ENCODE assay signal across 8 cellular contexts in genomic region chr10:22324893-22325271, GRCh38. TPM values are rescaled to one million over a fixed set of nuclear protein-coding genes. Genes with fewer than 3 reads are reported as not detected.
DNase-seq lines count a peak whose midpoint lies in the region; ATAC-seq and TF ChIP-seq lines count a peak whose summit lies in the region.

No MANE protein-coding gene starts in this region.

- peak overlapping the region; percentile 89 to 94 for H3K4me3 Mint-ChIP-seq in activated T-cell treated with anti-CD3 and anti-CD28 coated beads, Interleukin-2, amount 50 U/mL, for 72 hours

- ATAC-seq in activated T-cell treated with anti-CD3 and anti-CD28 coated beads, Interleukin-2, amount 50 U/mL, for 72 hours (replicated peaks in 1 of 2), result no peak
- ATAC-seq in lower lobe of right lung, result no peak

- intact Hi-C loops in ascending aorta (cut with DNase I) (loop anchor here (1.0 to 10.0 kb wide), 5 partner anchors 10 to 1112 kb away; partner anchors contain the start of genes MSRB2, OTUD1 and SKIDA1), lower lobe of right lung (cut with DNase I) (no loop called here), tibial artery (cut with DNase I; ENCODE audit: low total_unique reads) (no loop called here)

- H3K4me1 ChIP-seq in ascending aorta, result peaks cover 8 to 21% of the 10 kb centered on the region in 2 donors
- H3K4me1 ChIP-seq in lower lobe of right lung, result peaks cover 43% of the 10 kb centered on the region
- peaks cover 0 to 43% (median 28%) of the 10 kb centered on the region in 4 donors for H3K4me1 ChIP-seq in tibial artery

- H3K27ac ChIP-seq in ascending aorta, result peak overlapping the region in 1 of 2 donors; percentile 73
- no peak overlapping the region for H3K27ac ChIP-seq in lower lobe of right lung
- peak overlapping the region; percentile 52 to 67 for H3K27ac ChIP-seq in tibial artery

- H3K9me3 Mint-ChIP-seq in activated T-cell treated with anti-CD3 and anti-CD28 coated beads, Interleukin-2, amount 50 U/mL, for 72 hours, result no peaks in the 10 kb centered on the region

- H3K4me1 Mint-ChIP-seq in activated T-cell treated with anti-CD3 and anti-CD28 coated beads, Interleukin-2, amount 50 U/mL, for 72 hours (ENCODE audit: low read depth), result peaks cover 47% of the 10 kb centered on the region

- H3K36me3 Mint-ChIP-seq in activated T-cell treated with anti-CD3 and anti-CD28 coated beads, Interleukin-2, amount 50 U/mL, for 72 hours (ENCODE audit: insufficient read depth in 2 of 2), result peaks cover 19 to 30% of the 10 kb centered on the region in 2 donors

- DNase-seq in activated T-cell treated with anti-CD3 and anti-CD28 coated beads, Interleukin-2, amount 50 U/mL, for 72 hours, result no peak
- DNase-seq in activated T-cell treated with anti-CD3 and anti-CD28 coated beads for 4 hours (no peak), ascending aorta (ENCODE audit: low spot score in 2 of 2) (no peak), lower lobe of right lung (no peak), tibial artery (no peak), A172 (ENCODE audit: low spot score) (no peak), NCI-H446 (lab: John Stamatoyannopoulos, UW) (no peak), GF-D8 (lab: John Stamatoyannopoulos, UW) (no peak)

- no peaks in the 10 kb centered on the region for H3K9me3 ChIP-seq in ascending aorta
- no peaks in the 10 kb centered on the region for H3K9me3 ChIP-seq in lower lobe of right lung
- H3K9me3 ChIP-seq in tibial artery, result no peaks in the 10 kb centered on the region

- H3K27me3 ChIP-seq in ascending aorta, result no peaks in the 10 kb centered on the region
- H3K27me3 ChIP-seq in lower lobe of right lung (ENCODE audit: low read depth), result peaks cover 9% of the 10 kb centered on the region
- H3K27me3 ChIP-seq in tibial artery, result peaks cover 0 to 4% of the 10 kb centered on the region in 2 donors

- peak overlapping the region; percentile 72 for H3K27ac Mint-ChIP-seq in activated T-cell treated with anti-CD3 and anti-CD28 coated beads, Interleukin-2, amount 50 U/mL, for 72 hours

- TF ChIP-seq CTCF in ascending aorta (IDR thresholded peaks at IDR 0.05), result no peak
- TF ChIP-seq CTCF in lower lobe of right lung (IDR thresholded peaks at IDR 0.05), result no peak
- TF ChIP-seq CTCF in tibial artery (IDR thresholded peaks at IDR 0.05), result no peak

- H3K4me3 ChIP-seq in ascending aorta, result peak overlapping the region; percentile 46 to 85
- peak overlapping the region; percentile 64 for H3K4me3 ChIP-seq in lower lobe of right lung
- peak overlapping the region; percentile 53 to 56 for H3K4me3 ChIP-seq in tibial artery

- H3K36me3 ChIP-seq in ascending aorta (peaks cover 16 to 24% of the 10 kb centered on the region in 2 donors), lower lobe of right lung (peaks cover 33% of the 10 kb centered on the region), tibial artery (peaks cover 16 to 27% (median 16%) of the 10 kb centered on the region in 3 donors)

- H3K27me3 Mint-ChIP-seq in activated T-cell treated with anti-CD3 and anti-CD28 coated beads, Interleukin-2, amount 50 U/mL, for 72 hours (ENCODE audit: low read depth), result peaks cover 33% of the 10 kb centered on the region

RNA-seq across cellular contexts. Expression of gene BMI1, which starts 4.0 kb away (rescaled TPM):
- 10 to 100 TPM; 83.4 to 87.5 TPM for total RNA-seq in activated T-cell treated with anti-CD3 and anti-CD28 coated beads, Interleukin-2, amount 50 U/mL, for 72 hours
- total RNA-seq in ascending aorta, result 50.1 TPM
- total RNA-seq in lower lobe of right lung, result 48.4 TPM
- total RNA-seq in A172 (2014; rRNA removed; shearing (Covaris generic)), result 116 and 120 TPM in 2 replicates

RNA-seq across cellular contexts. Expression of gene COMMD3, which starts 8.7 kb away (rescaled TPM):
- total RNA-seq in activated T-cell treated with anti-CD3 and anti-CD28 coated beads, Interleukin-2, amount 50 U/mL, for 72 hours, result 100 to 1,000 TPM in 1 of 2 donors, 10 to 100 TPM in 1; 95.0 to 104 TPM
- total RNA-seq in ascending aorta (21.9 TPM), lower lobe of right lung (51.0 TPM)
- 90.5 and 122 TPM in 2 replicates for total RNA-seq in A172 (2014; rRNA removed; shearing (Covaris generic))

RNA-seq across cellular contexts. Expression of gene SPAG6, which starts 20.4 kb away (rescaled TPM):
- under 1 TPM; 0.37 to 0.38 TPM for total RNA-seq in activated T-cell treated with anti-CD3 and anti-CD28 coated beads, Interleukin-2, amount 50 U/mL, for 72 hours
- total RNA-seq in ascending aorta (not detected), lower lobe of right lung (10.4 TPM)
- not detected in 2 replicates for total RNA-seq in A172 (2014; rRNA removed; shearing (Covaris generic))
